ENCODE assay signal across 8 cellular contexts in the genomic region with DNA sequence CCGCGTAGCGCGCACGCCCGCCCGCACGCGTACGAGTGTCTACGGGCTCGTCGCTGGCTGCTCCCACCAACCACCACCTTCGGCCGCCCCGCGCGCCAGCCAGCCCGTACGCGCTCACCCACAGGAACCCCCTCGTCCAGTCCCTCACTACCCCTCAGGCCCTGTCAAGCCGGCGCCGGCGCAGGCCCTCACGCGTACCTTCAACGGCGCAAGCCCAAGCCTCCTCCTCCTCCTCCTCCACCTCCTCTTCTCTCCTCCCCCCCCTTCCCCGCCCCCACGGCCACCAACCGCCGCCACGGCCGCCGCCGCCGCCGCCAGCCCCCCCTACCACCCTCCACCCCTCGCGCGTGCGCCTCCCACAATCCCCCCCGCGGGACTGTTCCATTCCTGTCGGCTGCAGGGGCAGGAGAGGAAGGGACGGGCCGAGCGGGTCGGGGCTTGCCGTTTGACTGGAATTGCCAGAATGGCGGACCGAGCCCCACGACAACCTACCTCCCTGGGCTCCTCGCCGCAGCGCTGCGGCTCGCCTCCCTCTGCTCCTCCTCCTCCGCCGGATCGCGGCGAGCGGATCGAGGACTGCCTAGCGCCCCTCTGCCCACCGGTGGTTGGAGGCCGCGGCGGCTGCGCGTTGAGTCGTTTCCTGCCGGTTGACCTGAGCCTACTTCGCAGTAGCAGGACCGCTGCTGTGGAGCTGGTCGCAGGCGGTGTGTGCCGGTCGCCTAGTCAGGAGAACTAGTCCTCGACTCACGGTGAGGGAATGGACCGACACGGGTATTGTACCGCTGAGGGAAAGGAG. TPM values are rescaled to one million over a fixed set of nuclear protein-coding genes. Genes with fewer than 3 reads are reported as not detected.
DNase-seq lines count a peak whose midpoint lies in the region; ATAC-seq and TF ChIP-seq lines count a peak whose summit lies in the region.

Gene ASH1L, minus strand, starts transcription at position 223 of the 796 bp plus-strand sequence. CDS start 41,284 bp downstream, outside the sequence.

- peaks cover 53% of the 10 kb centered on the region for H3K4me1 Mint-ChIP-seq in CD8-positive, alpha-beta T cell (ENCODE audit: low read depth)

- CTCF ChIA-PET in CD8-positive, alpha-beta T cell (lab: Charles Lee) = interaction anchor here (0.9 kb wide), 1 partner anchor 167 kb away, joined by 4 read pairs; no protein-coding TSS in a partner anchor
- CTCF ChIA-PET in activated CD8-positive, alpha-beta memory T cell treated with anti-CD3 and anti-CD28 coated beads for 36 hours (lab: Charles Lee) = interaction anchor here (0.7 to 1.0 kb wide), 3 partner anchors 15 to 286 kb away, joined by 3 read pairs; no protein-coding TSS in a partner anchor

- no peaks in the 10 kb centered on the region for H3K9me3 ChIP-seq in CD8-positive, alpha-beta T cell (ENCODE audit: low read length)

- H3K9me3 Mint-ChIP-seq in CD8-positive, alpha-beta T cell = no peaks in the 10 kb centered on the region

- H3K27me3 ChIP-seq in CD8-positive, alpha-beta T cell (ENCODE audit: insufficient read depth, low read length) = no peaks in the 10 kb centered on the region

- H3K4me3 ChIP-seq in CD8-positive, alpha-beta T cell (ENCODE audit: low read depth, low read length) = peak within 1 kb of the TSS; percentile 100

- no peaks in the 10 kb centered on the region for H3K36me3 ChIP-seq in CD8-positive, alpha-beta T cell (ENCODE audit: insufficient read depth, low read length)

- peak; percentile 73 for ATAC-seq in CD8-positive, alpha-beta T cell

- peak; percentile 89 to 98 (median 93) for DNase-seq in CD8-positive, alpha-beta T cell
- DNase-seq in GM20000 (ENCODE audit: low spot score) (peak; percentile 94), HT1080 (ENCODE audit: low read depth) (peak; percentile 88), NOMO-1 (lab: John Stamatoyannopoulos, UW; ENCODE audit: unreplicated experiment in 2 of 2) (peak; percentile 85 to 93), medulla oblongata (ENCODE audit: extremely low spot score) (peak; percentile 95)
- DNase-seq in effector CD8-positive, alpha-beta T cell (lab: John Stamatoyannopoulos, UW) = peak; percentile 86
- DNase-seq in stimulated activated CD4-positive, alpha-beta T cell treated with anti-CD3 and anti-CD28 coated beads, TNF-alpha, amount 100 ng/mL, for 48 hours (ENCODE audit: low read depth in 3 of 3) = peak; percentile 82 to 91 (median 91)

- H3K4me3 Mint-ChIP-seq in CD8-positive, alpha-beta T cell = peak within 1 kb of the TSS; percentile 99

- no peak for TF ChIP-seq CTCF in CD8-positive, alpha-beta T cell (IDR thresholded peaks at IDR 0.05)
- TF ChIP-seq CTCF in GM20000 (IDR thresholded peaks at IDR 0.05; ENCODE audit: extremely low read depth, missing control alignments) = no peak

- H3K36me3 Mint-ChIP-seq in CD8-positive, alpha-beta T cell = peaks cover 29% of the 10 kb centered on the region

- intact Hi-C loops in CD8-positive, alpha-beta T cell (cut with DNase I, micrococcal nuclease) = loop anchor here (1.0 to 10.0 kb wide), 11 partner anchors 46 to 772 kb away; partner anchors contain the start of genes YY1AP1 (in 2 of the 2), CCT3 (in 1 of the 2), DAP3 (in 1 of the 2) and FDPS (in 1 of the 2)

- POLR2A ChIA-PET in CD8-positive, alpha-beta T cell (lab: Charles Lee) = interaction anchor here (0.7 to 1.5 kb wide), 3 partner anchors 19 to 50 kb away, joined by 4 to 6 read pairs (median 4); no protein-coding TSS in a partner anchor
- POLR2A ChIA-PET in activated CD8-positive, alpha-beta memory T cell treated with anti-CD3 and anti-CD28 coated beads for 36 hours (lab: Charles Lee) = interaction anchor here (0.7 to 1.1 kb wide), 3 partner anchors 26 to 300 kb away, joined by 5 to 8 read pairs (median 5); partner anchors contain the start of gene FDPS

- peaks cover 38% of the 10 kb centered on the region for H3K4me1 ChIP-seq in CD8-positive, alpha-beta T cell (ENCODE audit: insufficient read depth, low read length)

- peak within 1 kb of the TSS; percentile 97 for H3K27ac ChIP-seq in CD8-positive, alpha-beta T cell (ENCODE audit: low read depth, low read length)

- peak within 1 kb of the TSS; percentile 98 for H3K27ac Mint-ChIP-seq in CD8-positive, alpha-beta T cell

- no peaks in the 10 kb centered on the region for H3K27me3 Mint-ChIP-seq in CD8-positive, alpha-beta T cell (ENCODE audit: low read depth)

RNA-seq across cellular contexts. Expression of gene ASH1L, which starts in this region (rescaled TPM):
- 10 to 100 TPM; 54.6 to 58.9 TPM for total RNA-seq in CD8-positive, alpha-beta T cell
- total RNA-seq in HT1080 (2014; rRNA removed; shearing (Covaris generic)) = 12.7 and 13.4 TPM in 2 replicates
- 5.5 and 7.9 TPM in 2 replicates for polyA plus RNA-seq in HT1080 (2015; cell fraction: cytosol; rRNA removed)
- 24.2 and 27.5 TPM in 2 replicates for polyA plus RNA-seq in HT1080 (2015; cell fraction: nucleus; rRNA removed)
- 10 to 100 TPM; 22.8 to 24.0 TPM for total RNA-seq in activated CD8-positive, alpha-beta memory T cell treated with anti-CD3 and anti-CD28 coated beads for 36 hours

Comparison
In these comparisons a context has a peak if more than half of its experiments do, and no peak if none do; other contexts are left out.
1. Peak in every context shown above with its lines: DNase-seq, ATAC-seq, H3K4me3 ChIP-seq and H3K27ac ChIP-seq.